Comparison of ENCODE assay signal across 13 cellular contexts in the genomic region with DNA sequence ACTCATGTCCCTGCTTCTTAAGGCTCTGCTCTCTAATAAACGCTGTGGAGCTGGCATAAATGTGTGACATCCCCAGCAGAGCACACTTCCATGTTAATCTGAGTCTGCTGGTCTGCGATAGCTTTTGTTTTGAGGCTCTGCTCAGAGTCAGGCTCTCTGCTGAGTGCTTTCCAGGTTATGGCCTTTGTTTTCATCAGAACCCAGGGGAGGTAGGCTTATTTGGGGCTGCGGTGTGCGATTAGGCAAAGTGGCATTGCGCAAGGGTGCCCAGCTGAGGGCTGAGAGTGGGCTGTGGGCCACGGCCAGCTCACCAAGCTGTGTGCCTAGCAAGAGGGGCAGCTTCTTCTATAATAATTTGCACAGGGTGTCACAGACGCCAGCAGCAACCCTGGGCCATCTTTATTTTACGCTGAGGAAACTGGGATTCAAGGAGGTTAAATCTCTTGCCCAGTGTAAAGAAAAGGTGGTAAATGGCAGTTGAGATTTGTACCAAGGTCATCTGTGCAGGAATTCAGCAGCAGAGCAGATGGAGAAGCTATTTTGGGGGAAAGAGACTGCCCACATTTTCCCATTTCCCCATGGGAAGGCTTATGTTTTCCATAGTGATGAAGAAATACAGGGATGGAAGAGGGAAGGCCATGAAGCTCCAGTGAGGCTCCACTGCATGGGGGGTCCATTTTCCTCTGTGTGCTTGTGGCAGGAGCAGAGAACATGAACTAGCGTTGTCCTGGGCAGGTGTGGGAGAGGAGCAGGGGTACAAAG. TPM values are rescaled to one million over a fixed set of nuclear protein-coding genes. Genes with fewer than 3 reads are reported as not detected.
DNase-seq lines count a peak whose midpoint lies in the region; ATAC-seq and TF ChIP-seq lines count a peak whose summit lies in the region.
"Had no signal": no experiment of that assay in that cellular context is flagged by ENCODE, and none has a peak within 500 bp of the region (broad histone marks: within the 10 kb centered on the region; RNA-seq: fewer than 3 reads in every experiment).

No MANE protein-coding gene starts in this region.

- ATAC-seq in left lung (peak; percentile 14), GM19395 (IDR thresholded peaks at IDR 0.05; ENCODE audit: unreplicated experiment) (no peak)
- ATAC-seq: activated T-cell treated with anti-CD3 and anti-CD28 coated beads, Interleukin-2, amount 50 U/mL, for 4 hours; naive thymus-derived CD8-positive, alpha-beta T cell had no signal

- H3K36me3 ChIP-seq in left lung = no peaks in the 10 kb centered on the region
- H3K36me3 ChIP-seq in spleen = no peaks in the 10 kb centered on the region
- H3K36me3 ChIP-seq: SJCRH30 had no signal

- H3K27ac Mint-ChIP-seq in nephron progenitor cell = no peak overlapping the region

- H3K27me3 Mint-ChIP-seq in nephron progenitor cell (ENCODE audit: low read depth, poor library complexity) = peaks cover 2% of the 10 kb centered on the region
- H3K27me3 Mint-ChIP-seq: CD4-positive, alpha-beta memory T cell; naive thymus-derived CD8-positive, alpha-beta T cell had no signal

- peak overlapping the region; percentile 11 for H3K27ac ChIP-seq in angular gyrus (ENCODE audit: low read depth, low read length)
- H3K27ac ChIP-seq in left lung = peak overlapping the region; percentile 66 to 68
- peak overlapping the region in 5 of 8 donors; percentile 13 to 76 (median 64) for H3K27ac ChIP-seq in spleen

- H3K4me1 ChIP-seq in left lung (peaks cover 27 to 48% of the 10 kb centered on the region in 2 donors), spleen (peaks cover 4 to 55% (median 16%) of the 10 kb centered on the region in 6 donors)

- H3K9me3 ChIP-seq in left lung = no peaks in the 10 kb centered on the region
- H3K9me3 ChIP-seq in spleen = no peaks in the 10 kb centered on the region
- H3K9me3 ChIP-seq: SJCRH30 had no signal

- no peaks in the 10 kb centered on the region for H3K4me1 Mint-ChIP-seq in nephron progenitor cell
- H3K4me1 Mint-ChIP-seq: CD4-positive, alpha-beta memory T cell had no signal

- no peaks in the 10 kb centered on the region for H3K36me3 Mint-ChIP-seq in nephron progenitor cell (ENCODE audit: low read depth)

- H3K27me3 ChIP-seq in left lung = no peaks in the 10 kb centered on the region
- H3K27me3 ChIP-seq in spleen (replicated peaks in 1 of 7) = no peaks in the 10 kb centered on the region
- H3K27me3 ChIP-seq: SJCRH30 had no signal

- no peak for TF ChIP-seq POLR2A in spleen (IDR thresholded peaks at IDR 0.05)

- WGBS in spleen, 5 donors = 61 to 77% (median 72%) methylated on average over 9 of the region's 9 CpGs

- intact Hi-C loops in left lung (cut with DNase I) = no loop called here
- intact Hi-C loops in spleen (cut with DNase I; ENCODE audit: low total_unique reads) = no loop called here

- H3K4me3 Mint-ChIP-seq in nephron progenitor cell = no peak overlapping the region
- H3K4me3 Mint-ChIP-seq: activated T-cell treated with anti-CD3 and anti-CD28 coated beads, Interleukin-2, amount 50 U/mL, for 4 hours; CD4-positive, alpha-beta memory T cell; naive thymus-derived CD8-positive, alpha-beta T cell had no signal

- DNase-seq in LHCN-M2 (ENCODE audit: low read depth) = peak; percentile 40
- peak in 1 of 2 donors; percentile 80 for DNase-seq in left lung
- no peak for DNase-seq in spleen
- no peak for DNase-seq in nephron progenitor cell
- no peak for DNase-seq in NCI-H2196 treated with DMSO at 0.1 percent for 48 hours (lab: John Stamatoyannopoulos, UW; ENCODE audit: unreplicated experiment)
- no peak for DNase-seq in NCI-H2081 treated with DMSO at 0.1 percent for 48 hours (lab: John Stamatoyannopoulos, UW)
- DNase-seq: activated T-cell treated with anti-CD3 and anti-CD28 coated beads, Interleukin-2, amount 50 U/mL, for 4 hours; CD4-positive, alpha-beta memory T cell; naive thymus-derived CD8-positive, alpha-beta T cell; NCI-H524 treated with DMSO at 0.1 percent for 48 hours; SJCRH30 had no signal

- no peaks in the 10 kb centered on the region for H3K9me3 Mint-ChIP-seq in nephron progenitor cell
- H3K9me3 Mint-ChIP-seq: activated T-cell treated with anti-CD3 and anti-CD28 coated beads, Interleukin-2, amount 50 U/mL, for 4 hours; CD4-positive, alpha-beta memory T cell; naive thymus-derived CD8-positive, alpha-beta T cell had no signal

- H3K4me3 ChIP-seq in left lung (no peak overlapping the region), spleen (no peak overlapping the region)
- H3K4me3 ChIP-seq: SJCRH30 had no signal

- TF ChIP-seq CTCF in left lung (IDR thresholded peaks at IDR 0.05) (no peak), spleen (IDR thresholded peaks at IDR 0.05 in 8 of 11, conservative IDR thresholded peaks at IDR 0.05 in 3 of 11) (no peak), nephron progenitor cell (IDR thresholded peaks at IDR 0.05) (no peak)

RNA-seq across cellular contexts. Expression of a gene that starts 25.7 kb away (rescaled TPM):
- total RNA-seq in LHCN-M2 (2014; rRNA removed) (84.1 and 85.9 TPM in 2 replicates), left lung (100 to 1,000 TPM in 1 of 2 donors, 10 to 100 TPM in 1; 75.2 to 110 TPM), spleen (10 to 100 TPM; 48.3 to 94.6 (median 69.2) TPM)
- 267 TPM for polyA plus RNA-seq in LHCN-M2 (2012)
- polyA plus RNA-seq in spleen = 100 to 1,000 TPM in 2 of 3 donors, 10 to 100 TPM in 1; 95.6 to 166 (median 131) TPM

Comparison
In these comparisons a context has a peak if more than half of its experiments do, and no peak if none do; other contexts are left out.
1. H3K27ac ChIP-seq: peak in every context shown above with its lines; median percentile 67 in left lung; 64 in spleen; 11 in angular gyrus.